ENCODE assay signal across 23 cellular contexts in genomic region chr1:9946315-9946714, GRCh38. TPM values are rescaled to one million over a fixed set of nuclear protein-coding genes. Genes with fewer than 3 reads are reported as not detected.
DNase-seq lines count a peak whose midpoint lies in the region; ATAC-seq, FAIRE-seq and TF ChIP-seq lines count a peak whose summit lies in the region.
"Had no signal": no experiment of that assay in that cellular context is flagged by ENCODE, and none has a peak within 500 bp of the region (broad histone marks: within the 10 kb centered on the region; RNA-seq: fewer than 3 reads in every experiment).

No MANE protein-coding gene starts in this region.

- no TSS peak for BruUV-seq in MCF 10A (replicated peaks; lab: Mats Ljungman, UMichigan)
- no TSS peak for BruUV-seq in mammary epithelial cell (replicated peaks; lab: Mats Ljungman, UMichigan)
- TSS peak; percentile 7 for BruUV-seq in K562 (replicated peaks; lab: Mats Ljungman, UMichigan)

- no peak for TF ChIP-seq POLR2A in K562 (conservative IDR thresholded peaks at IDR 0.05)

- no peaks in the 10 kb centered on the region for H3K9me3 Mint-ChIP-seq in MCF 10A (ENCODE audit: unreplicated experiment)
- H3K9me3 Mint-ChIP-seq in neural crest cell, result no peaks in the 10 kb centered on the region
- H3K9me3 Mint-ChIP-seq in type B pancreatic cell, result no peaks in the 10 kb centered on the region
- H3K9me3 Mint-ChIP-seq: GM23338, HFFc6 had no signal

- no peaks in the 10 kb centered on the region for H4K20me1 ChIP-seq in mammary epithelial cell (ENCODE audit: insufficient read depth, low read length)
- H4K20me1 ChIP-seq in K562 (replicated peaks; ENCODE audit: control insufficient read depth, insufficient read depth, low read length), result no peaks in the 10 kb centered on the region
- H4K20me1 ChIP-seq: BLaER1 had no signal

- peaks cover 19% of the 10 kb centered on the region for H3K4me1 Mint-ChIP-seq in MCF 10A (ENCODE audit: insufficient read depth, unreplicated experiment)
- peaks cover 20% of the 10 kb centered on the region for H3K4me1 Mint-ChIP-seq in neural crest cell
- H3K4me1 Mint-ChIP-seq in type B pancreatic cell (ENCODE audit: unreplicated experiment), result peaks cover 20% of the 10 kb centered on the region

- H3K27me3 ChIP-seq in mammary epithelial cell (ENCODE audit: insufficient read depth, low read length) (no peaks in the 10 kb centered on the region), K562 (ENCODE audit: control insufficient read depth in 2 of 2, insufficient read depth in 2 of 2, low read length in 2 of 2) (no peaks in the 10 kb centered on the region)
- H3K27me3 ChIP-seq: BLaER1 had no signal

- WGBS in mammary epithelial cell (ENCODE audit: low coverage, missing lambda C conversion rate), result 94% methylated on average over 2 of the region's 2 CpGs
- 78% methylated on average over 2 of the region's 2 CpGs for WGBS in K562 (ENCODE audit: insufficient coverage, low coverage, missing lambda C conversion rate)

- CTCF ChIA-PET in MCF 10A (lab: Yijun Ruan, JAX) (interaction anchor here (0.7 to 0.9 kb wide), 2 partner anchors 9 to 74 kb away, joined by 4 to 5 read pairs; no protein-coding TSS in a partner anchor), mammary epithelial cell (lab: Charles Lee; ENCODE audit: low non-redundant PET) (no interaction called here), K562 (lab: Yijun Ruan, JAX; ENCODE audit: low intra/inter-chr PET ratio) (no interaction called here)

- H3K36me3 Mint-ChIP-seq in MCF 10A (ENCODE audit: insufficient read depth, unreplicated experiment), result peaks cover 36% of the 10 kb centered on the region
- H3K36me3 Mint-ChIP-seq in neural crest cell (ENCODE audit: low read depth), result no peaks in the 10 kb centered on the region
- H3K36me3 Mint-ChIP-seq in type B pancreatic cell, result peaks cover 6% of the 10 kb centered on the region

- H3K4me1 ChIP-seq in mammary epithelial cell (ENCODE audit: insufficient read depth, low read length) (peaks cover 11% of the 10 kb centered on the region), K562 (replicated peaks in 1 of 2; ENCODE audit: control insufficient read depth in 2 of 2, insufficient read depth in 2 of 2, low read length in 2 of 2) (peaks cover 12 to 13% of the 10 kb centered on the region in 2 experiments)

- no peak overlapping the region for H3K27ac ChIP-seq in mammary epithelial cell (ENCODE audit: insufficient read depth, low read depth, low read length)
- no peak overlapping the region for H3K27ac ChIP-seq in K562 (ENCODE audit: extremely low read depth, low read depth, low read length)
- H3K27ac ChIP-seq: BLaER1 had no signal

- ATAC-seq in K562, result no peak
- ATAC-seq: GM23338, HCT116 had no signal

- POLR2A ChIA-PET in MCF 10A (lab: Yijun Ruan, JAX), result no interaction called here
- POLR2A ChIA-PET in K562 (lab: Yijun Ruan, JAX), result no interaction called here

- DNase-seq in MCF 10A (ENCODE audit: unreplicated experiment) (no peak), mammary epithelial cell (no peak), K562 (ENCODE audit: extremely low read depth in 1 of 4, low spot score in 3 of 4) (no peak), neural crest cell (ENCODE audit: low read depth, low spot score) (no peak), type B pancreatic cell (ENCODE audit: extremely low spot score, unreplicated experiment) (no peak), SHP77 (lab: John Stamatoyannopoulos, UW) (no peak), H4 (ENCODE audit: low spot score) (no peak), HK-2 (ENCODE audit: unreplicated experiment) (no peak)
- DNase-seq: 8988T, Caco-2, H7, HFFc6, IMR-90 had no signal

- H2AFZ ChIP-seq in mammary epithelial cell (ENCODE audit: low read depth, low read length) (no peak overlapping the region), K562 (ENCODE audit: low read depth, low read length) (no peak overlapping the region)
- H2AFZ ChIP-seq: GM23338 had no signal

- H3K27ac Mint-ChIP-seq in MCF 10A (ENCODE audit: low read depth, unreplicated experiment) (peak overlapping the region; percentile 23), neural crest cell (ENCODE audit: unreplicated experiment) (no peak overlapping the region), type B pancreatic cell (peak overlapping the region; percentile 2)
- H3K27ac Mint-ChIP-seq: CD14-positive monocyte, GM23338, HFFc6 had no signal

- intact Hi-C loops in MCF 10A (cut with micrococcal nuclease) (no loop called here), mammary epithelial cell (cut with micrococcal nuclease) (loop anchor here (10.0 kb wide), 1 partner anchor 162 kb away; no protein-coding TSS in a partner anchor), K562 (cut with micrococcal nuclease) (no loop called here)

- in situ Hi-C loops in mammary epithelial cell (cut with MboI; ENCODE audit: low sequenced_read_pairs in 2 of 2), result no loop called here
- in situ Hi-C loops in K562 (cut with MboI), result loop anchor here (10.0 kb wide), 1 partner anchor 72 kb away; no protein-coding TSS in a partner anchor

- H3K9ac ChIP-seq in mammary epithelial cell (ENCODE audit: insufficient read depth, low read length), result no peak overlapping the region
- H3K9ac ChIP-seq in K562 (ENCODE audit: insufficient read depth in 1 of 2, low read depth in 2 of 2, low read length in 2 of 2), result no peak overlapping the region
- H3K9ac ChIP-seq: BLaER1 had no signal

- no peak for TF ChIP-seq RAD21 in K562 (CRISPR knock-in tag; conservative IDR thresholded peaks at IDR 0.05 in 1 of 2, IDR thresholded peaks at IDR 0.05 in 1 of 2)

- dilution Hi-C loops in mammary epithelial cell (cut with HindIII; ENCODE audit: low sequenced_read_pairs), result no loop called here

- H3K4me2 ChIP-seq in mammary epithelial cell (ENCODE audit: insufficient read depth, low read depth, low read length) (no peak overlapping the region), K562 (ENCODE audit: insufficient read depth, low read length) (no peak overlapping the region)
- H3K4me2 ChIP-seq: BLaER1, GM23338 had no signal

- no peak for FAIRE-seq in K562 (lab: Jason Lieb, UNC)
- FAIRE-seq: D721Med, G401.6, GM12892, GM18507, HTR-8/SVneo had no signal

- no peaks in the 10 kb centered on the region for H3K9me1 ChIP-seq in K562 (ENCODE audit: control insufficient read depth, insufficient read depth, low read length)

- H3K79me2 ChIP-seq in mammary epithelial cell (ENCODE audit: insufficient read depth, low read length), result peaks cover 36% of the 10 kb centered on the region
- peaks cover 32% of the 10 kb centered on the region for H3K79me2 ChIP-seq in K562 (ENCODE audit: control insufficient read depth, insufficient read depth, low read length)

- H3K36me3 ChIP-seq in mammary epithelial cell (ENCODE audit: insufficient read depth, low read length) (no peaks in the 10 kb centered on the region), K562 (ENCODE audit: control insufficient read depth, insufficient read depth, low read length) (peaks cover 26% of the 10 kb centered on the region)

- H3K9me3 ChIP-seq in mammary epithelial cell (replicated peaks; ENCODE audit: insufficient read depth, low read length) (no peaks in the 10 kb centered on the region), K562 (replicated peaks; ENCODE audit: control insufficient read depth, insufficient read depth, low read depth, low read length) (no peaks in the 10 kb centered on the region)
- H3K9me3 ChIP-seq: BLaER1, Caco-2 had no signal

- no peak for TF ChIP-seq EP300 in K562 (IDR thresholded peaks at IDR 0.05; ENCODE audit: low read length)

- TF ChIP-seq CTCF in MCF 10A (IDR thresholded peaks at IDR 0.05; ENCODE audit: unreplicated experiment), result no peak
- TF ChIP-seq CTCF in mammary epithelial cell (conservative IDR thresholded peaks at IDR 0.05 in 1 of 2, IDR thresholded peaks at IDR 0.05 in 1 of 2; ENCODE audit: extremely low read depth in 1 of 2, insufficient read depth in 1 of 2, low read depth in 1 of 2, low read length in 2 of 2), result no peak
- no peak for TF ChIP-seq CTCF in K562 (IDR thresholded peaks at IDR 0.05 in 2 of 3, conservative IDR thresholded peaks at IDR 0.05 in 1 of 3; ENCODE audit: insufficient read depth in 2 of 3, low read depth in 1 of 3, low read length in 3 of 3)
- TF ChIP-seq CTCF in neural crest cell (conservative IDR thresholded peaks at IDR 0.05), result no peak
- no peak for TF ChIP-seq CTCF in type B pancreatic cell (conservative IDR thresholded peaks at IDR 0.05)

- H3K4me3 ChIP-seq in mammary epithelial cell (replicated peaks in 1 of 3; ENCODE audit: insufficient read depth in 1 of 3, low read depth in 2 of 3, low read length in 3 of 3) (no peak overlapping the region), K562 (no peak overlapping the region)
- H3K4me3 ChIP-seq: BLaER1, GM23338 had no signal

- H3K4me3 Mint-ChIP-seq in MCF 10A (ENCODE audit: unreplicated experiment), result no peak overlapping the region
- peak overlapping the region; percentile 6 for H3K4me3 Mint-ChIP-seq in neural crest cell
- no peak overlapping the region for H3K4me3 Mint-ChIP-seq in type B pancreatic cell
- H3K4me3 Mint-ChIP-seq: CD14-positive monocyte, GM23338, HFFc6 had no signal

- H3K27me3 Mint-ChIP-seq in MCF 10A (ENCODE audit: insufficient read depth, unreplicated experiment) (no peaks in the 10 kb centered on the region), neural crest cell (ENCODE audit: low read depth) (no peaks in the 10 kb centered on the region), type B pancreatic cell (no peaks in the 10 kb centered on the region)

RNA-seq across cellular contexts. Expression of gene NMNAT1, which starts 3.0 kb away (rescaled TPM):
- 10.4 and 14.0 TPM in 2 replicates for total RNA-seq in MCF 10A (2022)
- total RNA-seq in mammary epithelial cell, result 10 to 100 TPM in 1 of 2 donors, 1 to 10 TPM in 1; 9.7 to 11.1 TPM
- 9.4 TPM for polyA plus RNA-seq in mammary epithelial cell
- polyA minus RNA-seq in mammary epithelial cell, result 9.1 TPM
- total RNA-seq in K562 (2011; cell fraction: chromatin; rRNA removed; ENCODE audit: low replicate concordance), result 19.3 and 21.2 TPM in 2 replicates
- total RNA-seq in K562 (2011; cell fraction: nucleolus; rRNA removed), result 13.3 and 14.3 TPM in 2 replicates
- total RNA-seq in K562 (2011; cell fraction: nucleoplasm; rRNA removed), result 17.5 and 22.6 TPM in 2 replicates
- total RNA-seq in K562 (2014; rRNA removed), result 5.9 and 7.5 TPM in 2 replicates
- 12.8 and 16.5 TPM in 2 replicates for total RNA-seq in K562 (2014; rRNA removed; fragmentation: Illumina TruSeq; extraction: Trizol)
- total RNA-seq in K562 (2015; rRNA removed; fragmentation: Illumina TruSeq; extraction: Trizol), result 12.2 and 13.1 TPM in 2 replicates
- 7.8 and 8.1 TPM in 2 replicates for total RNA-seq in K562 (2021)
- polyA plus RNA-seq in K562 (2011; rRNA removed), result 14.6 and 20.5 TPM in 2 replicates
- polyA plus RNA-seq in K562 (2011; cell fraction: cytosol; rRNA removed), result 7.5 and 14.5 TPM in 2 replicates
- polyA plus RNA-seq in K562 (2011; cell fraction: nucleus; rRNA removed), result 6.0 and 9.9 TPM in 2 replicates
- 11.6 and 12.5 TPM in 2 replicates for polyA plus RNA-seq in K562 (2012)
- 8.7 TPM in 2 replicates for polyA plus RNA-seq in K562 (2014; fragmentation: Illumina TruSeq; extraction: Trizol)
- 10 to 100 TPM; 12.1 to 13.3 TPM for polyA plus RNA-seq in K562 (2014; fragmentation: Nextera tagmentation; extraction: Ambion mirVana)
- polyA plus RNA-seq in K562 (2014; rRNA removed), result 5.1 and 6.1 TPM in 2 replicates
- 18.7 and 30.0 TPM in 2 replicates for polyA minus RNA-seq in K562 (2011; rRNA and poly(A)+ RNA removed)
- polyA minus RNA-seq in K562 (2011; cell fraction: cytosol; rRNA and poly(A)+ RNA removed), result 4.6 and 6.7 TPM in 2 replicates
- polyA minus RNA-seq in K562 (2011; cell fraction: nucleus; rRNA and poly(A)+ RNA removed), result 2.0 and 11.7 TPM in 2 replicates
- total RNA-seq in neural crest cell, result 8.8 and 9.6 TPM in 2 replicates
- 11.9 and 12.7 TPM in 2 replicates for total RNA-seq in type B pancreatic cell (ENCODE audit: low replicate concordance)
- total RNA-seq in H4 (2014; rRNA removed; shearing (Covaris generic)), result 3.5 and 5.8 TPM in 2 replicates

RNA-seq across cellular contexts. Expression of gene LZIC, which starts 3.1 kb away (rescaled TPM):
- total RNA-seq in MCF 10A (2022), result 37.2 and 42.6 TPM in 2 replicates
- total RNA-seq in mammary epithelial cell, result 10 to 100 TPM; 19.8 to 30.6 TPM
- 14.5 TPM for polyA plus RNA-seq in mammary epithelial cell
- 11.8 TPM for polyA minus RNA-seq in mammary epithelial cell
- 7.2 and 15.2 TPM in 2 replicates for total RNA-seq in K562 (2011; cell fraction: chromatin; rRNA removed; ENCODE audit: low replicate concordance)
- total RNA-seq in K562 (2011; cell fraction: nucleolus; rRNA removed), result 5.4 and 6.8 TPM in 2 replicates
- 13.1 and 20.9 TPM in 2 replicates for total RNA-seq in K562 (2011; cell fraction: nucleoplasm; rRNA removed)
- total RNA-seq in K562 (2014; rRNA removed), result 32.9 and 36.0 TPM in 2 replicates
- 76.8 and 90.6 TPM in 2 replicates for total RNA-seq in K562 (2014; rRNA removed; fragmentation: Illumina TruSeq; extraction: Trizol)
- total RNA-seq in K562 (2015; rRNA removed; fragmentation: Illumina TruSeq; extraction: Trizol), result 67.1 and 71.3 TPM in 2 replicates
- 46.7 and 51.4 TPM in 2 replicates for total RNA-seq in K562 (2021)
- polyA plus RNA-seq in K562 (2011; rRNA removed), result 27.4 and 34.4 TPM in 2 replicates
- 5.9 and 13.7 TPM in 2 replicates for polyA plus RNA-seq in K562 (2011; cell fraction: cytosol; rRNA removed)
- polyA plus RNA-seq in K562 (2011; cell fraction: nucleus; rRNA removed), result 6.1 and 10.2 TPM in 2 replicates
- polyA plus RNA-seq in K562 (2012), result 38.8 and 46.3 TPM in 2 replicates
- polyA plus RNA-seq in K562 (2014; fragmentation: Illumina TruSeq; extraction: Trizol), result 55.6 and 61.7 TPM in 2 replicates
- polyA plus RNA-seq in K562 (2014; fragmentation: Nextera tagmentation; extraction: Ambion mirVana), result 100 to 1,000 TPM; 101 to 109 TPM
- 36.7 and 39.1 TPM in 2 replicates for polyA plus RNA-seq in K562 (2014; rRNA removed)
- polyA minus RNA-seq in K562 (2011; rRNA and poly(A)+ RNA removed), result 37.0 and 48.2 TPM in 2 replicates
- 12.8 and 14.4 TPM in 2 replicates for polyA minus RNA-seq in K562 (2011; cell fraction: cytosol; rRNA and poly(A)+ RNA removed)
- 2.6 and 7.2 TPM in 2 replicates for polyA minus RNA-seq in K562 (2011; cell fraction: nucleus; rRNA and poly(A)+ RNA removed)
- total RNA-seq in neural crest cell, result 35.3 and 39.6 TPM in 2 replicates
- total RNA-seq in type B pancreatic cell (ENCODE audit: low replicate concordance), result 37.9 and 41.8 TPM in 2 replicates
- total RNA-seq in H4 (2014; rRNA removed; shearing (Covaris generic)), result 27.4 and 37.8 TPM in 2 replicates

RNA-seq across cellular contexts. Expression of gene CTNNBIP1, which starts 36.2 kb away (rescaled TPM):
- 31.3 and 31.4 TPM in 2 replicates for total RNA-seq in MCF 10A (2022)
- total RNA-seq in mammary epithelial cell, result 100 to 1,000 TPM in 1 of 2 donors, 10 to 100 TPM in 1; 54.7 to 103 TPM
- 138 TPM for polyA plus RNA-seq in mammary epithelial cell
- polyA minus RNA-seq in mammary epithelial cell, result 108 TPM
- total RNA-seq in K562 (2011; cell fraction: chromatin; rRNA removed; ENCODE audit: low replicate concordance), result 6.8 and 10.7 TPM in 2 replicates
- 8.0 and 8.3 TPM in 2 replicates for total RNA-seq in K562 (2011; cell fraction: nucleolus; rRNA removed)
- total RNA-seq in K562 (2011; cell fraction: nucleoplasm; rRNA removed), result 7.6 and 7.8 TPM in 2 replicates
- 27.6 and 30.0 TPM in 2 replicates for total RNA-seq in K562 (2014; rRNA removed)
- total RNA-seq in K562 (2014; rRNA removed; fragmentation: Illumina TruSeq; extraction: Trizol), result 6.9 and 11.5 TPM in 2 replicates
- total RNA-seq in K562 (2015; rRNA removed; fragmentation: Illumina TruSeq; extraction: Trizol), result 12.3 and 14.7 TPM in 2 replicates
- 26.3 and 27.1 TPM in 2 replicates for total RNA-seq in K562 (2021)
- 29.2 and 37.0 TPM in 2 replicates for polyA plus RNA-seq in K562 (2011; rRNA removed)
- 30.0 and 36.2 TPM in 2 replicates for polyA plus RNA-seq in K562 (2011; cell fraction: cytosol; rRNA removed)
- polyA plus RNA-seq in K562 (2011; cell fraction: nucleus; rRNA removed), result 12.6 and 16.6 TPM in 2 replicates
- 24.1 and 49.0 TPM in 2 replicates for polyA plus RNA-seq in K562 (2012)
- 10.1 and 10.2 TPM in 2 replicates for polyA plus RNA-seq in K562 (2014; fragmentation: Illumina TruSeq; extraction: Trizol)
- polyA plus RNA-seq in K562 (2014; fragmentation: Nextera tagmentation; extraction: Ambion mirVana), result under 1 TPM; 0.65 to 0.78 TPM
- polyA plus RNA-seq in K562 (2014; rRNA removed), result 17.5 and 28.5 TPM in 2 replicates
- polyA minus RNA-seq in K562 (2011; rRNA and poly(A)+ RNA removed), result 13.0 and 17.0 TPM in 2 replicates
- 20.5 and 28.2 TPM in 2 replicates for polyA minus RNA-seq in K562 (2011; cell fraction: cytosol; rRNA and poly(A)+ RNA removed)
- 2.0 and 3.0 TPM in 2 replicates for polyA minus RNA-seq in K562 (2011; cell fraction: nucleus; rRNA and poly(A)+ RNA removed)
- 74.8 and 75.5 TPM in 2 replicates for total RNA-seq in neural crest cell
- 51.8 and 54.1 TPM in 2 replicates for total RNA-seq in type B pancreatic cell (ENCODE audit: low replicate concordance)
- 16.6 and 18.9 TPM in 2 replicates for total RNA-seq in H4 (2014; rRNA removed; shearing (Covaris generic))

RNA-seq across cellular contexts. Expression of gene RBP7, which starts 50.7 kb away (rescaled TPM):
- total RNA-seq in MCF 10A (2022), result not detected in 2 replicates
- under 1 TPM in 1 of 2 donors, not detected in 1; 0.50 TPM for total RNA-seq in mammary epithelial cell
- polyA plus RNA-seq in mammary epithelial cell, result 0.48 TPM
- polyA minus RNA-seq in mammary epithelial cell, result not detected
- total RNA-seq in K562 (2011; cell fraction: chromatin; rRNA removed; ENCODE audit: low replicate concordance), result not detected in 2 replicates
- total RNA-seq in K562 (2011; cell fraction: nucleolus; rRNA removed), result not detected in 2 replicates
- total RNA-seq in K562 (2011; cell fraction: nucleoplasm; rRNA removed), result not detected in 2 replicates
- not detected in 2 replicates for total RNA-seq in K562 (2014; rRNA removed)
- total RNA-seq in K562 (2014; rRNA removed; fragmentation: Illumina TruSeq; extraction: Trizol), result not detected in 2 replicates
- not detected in 2 replicates for total RNA-seq in K562 (2015; rRNA removed; fragmentation: Illumina TruSeq; extraction: Trizol)
- not detected in 2 replicates for total RNA-seq in K562 (2021)
- polyA plus RNA-seq in K562 (2011; rRNA removed), result not detected in 2 replicates
- polyA plus RNA-seq in K562 (2011; cell fraction: cytosol; rRNA removed), result not detected in 2 replicates
- not detected in 2 replicates for polyA plus RNA-seq in K562 (2011; cell fraction: nucleus; rRNA removed)
- polyA plus RNA-seq in K562 (2012), result not detected in 2 replicates
- not detected in 2 replicates for polyA plus RNA-seq in K562 (2014; fragmentation: Illumina TruSeq; extraction: Trizol)
- not detected for polyA plus RNA-seq in K562 (2014; fragmentation: Nextera tagmentation; extraction: Ambion mirVana)
- polyA plus RNA-seq in K562 (2014; rRNA removed), result not detected in 2 replicates
- polyA minus RNA-seq in K562 (2011; rRNA and poly(A)+ RNA removed), result not detected in 2 replicates
- polyA minus RNA-seq in K562 (2011; cell fraction: cytosol; rRNA and poly(A)+ RNA removed), result not detected in 2 replicates
- not detected in 2 replicates for polyA minus RNA-seq in K562 (2011; cell fraction: nucleus; rRNA and poly(A)+ RNA removed)
- total RNA-seq in neural crest cell, result not detected in 2 replicates
- total RNA-seq in type B pancreatic cell (ENCODE audit: low replicate concordance), result 0.92 and 2.9 TPM in 2 replicates
- total RNA-seq in H4 (2014; rRNA removed; shearing (Covaris generic)), result not detected in 2 replicates
- total RNA-seq: A673, IMR-90 had no signal
